Comparison of ENCODE assay signal across 1 cellular context in genomic region chr21:39120876-39121599, GRCh38.
TF ChIP-seq lines count a peak whose summit lies in the region.

No MANE protein-coding gene starts in this region.

TF ChIP-seq in IMR-90, 13 proteins besides CTCF, POLR2A, EP300 and RAD21 (continued from another document):
- TF ChIP-seq RCOR1 (IDR thresholded peaks at IDR 0.05; ENCODE audit: insufficient replicate concordance, low read length) (no peak), MXI1 (IDR thresholded peaks at IDR 0.05; ENCODE audit: borderline replicate concordance, low read depth, low read length) (no peak), SMC3 (IDR thresholded peaks at IDR 0.05; ENCODE audit: low read depth, low read length) (no peak), ELK1 (IDR thresholded peaks at IDR 0.05; ENCODE audit: borderline replicate concordance, low read depth, low read length) (no peak), FOS (IDR thresholded peaks at IDR 0.05; ENCODE audit: low read depth, low read length) (no peak)
- TF ChIP-seq, protein P1, sequence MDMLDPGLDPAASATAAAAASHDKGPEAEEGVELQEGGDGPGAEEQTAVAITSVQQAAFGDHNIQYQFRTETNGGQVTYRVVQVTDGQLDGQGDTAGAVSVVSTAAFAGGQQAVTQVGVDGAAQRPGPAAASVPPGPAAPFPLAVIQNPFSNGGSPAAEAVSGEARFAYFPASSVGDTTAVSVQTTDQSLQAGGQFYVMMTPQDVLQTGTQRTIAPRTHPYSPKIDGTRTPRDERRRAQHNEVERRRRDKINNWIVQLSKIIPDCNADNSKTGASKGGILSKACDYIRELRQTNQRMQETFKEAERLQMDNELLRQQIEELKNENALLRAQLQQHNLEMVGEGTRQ (IDR thresholded peaks at IDR 0.05; ENCODE audit: low read depth, low read length): no peak
TF ChIP-seq in IMR-90: peak in this region for 0.
